23 cellular contexts compared by ENCODE assay signal in genomic region chr11:118885831-118886571, GRCh38. TPM values are rescaled to one million over a fixed set of nuclear protein-coding genes. Genes with fewer than 3 reads are reported as not detected.
DNase-seq lines count a peak whose midpoint lies in the region; ATAC-seq and TF ChIP-seq lines count a peak whose summit lies in the region.
"Had no signal": no experiment of that assay in that cellular context is flagged by ENCODE, and none has a peak within 500 bp of the region (broad histone marks: within the 10 kb centered on the region; RNA-seq: fewer than 3 reads in every experiment).

No MANE protein-coding gene starts in this region.

- DNase-seq in activated T-cell treated with anti-CD3 and anti-CD28 coated beads, Interleukin-2, amount 50 U/mL, for 72 hours = no peak
- no peak for DNase-seq in activated T-cell treated with anti-CD3 and anti-CD28 coated beads, Interleukin-2, amount 50 U/mL, for 1 hour
- DNase-seq in OCI-LY7 (ENCODE audit: low spot score) (no peak), NCI-H187 treated with DMSO at 0.1 percent for 48 hours (lab: John Stamatoyannopoulos, UW) (no peak), NCI-H774 (lab: John Stamatoyannopoulos, UW) (no peak)
- DNase-seq in activated CD4-positive, alpha-beta T cell treated with anti-CD3 and anti-CD28 coated beads, Interleukin-2, amount 50 U/mL, for 4 hours = no peak
- DNase-seq: ACHN; anterior cingulate cortex; Calu3; KBM-7; mammary epithelial cell; NCI-H1105; NCI-H2171 treated with DMSO at 0.1 percent for 48 hours; NK-92 treated with Interleukin-12 subunit alpha and Interleukin-12 subunit beta, amount 100 ng/mL, for 24 hours; occipital lobe had no signal

- intact Hi-C loops in OCI-LY7 (cut with micrococcal nuclease; ENCODE audit: unreplicated experiment) = no loop called here

- no peaks in the 10 kb centered on the region for H3K36me3 ChIP-seq in OCI-LY7 (ENCODE audit: insufficient read depth, low read length)
- H3K36me3 ChIP-seq in gastroesophageal sphincter = no peaks in the 10 kb centered on the region
- H3K36me3 ChIP-seq: vagina had no signal

- H3K27me3 ChIP-seq in gastroesophageal sphincter = no peaks in the 10 kb centered on the region
- H3K27me3 ChIP-seq: vagina had no signal

- no peaks in the 10 kb centered on the region for H3K9me3 Mint-ChIP-seq in activated T-cell treated with anti-CD3 and anti-CD28 coated beads, Interleukin-2, amount 50 U/mL, for 72 hours
- no peaks in the 10 kb centered on the region for H3K9me3 Mint-ChIP-seq in stimulated activated memory B cell treated with anti-CD40 and anti-IgM and Interleukin-4, amounts not matched to agents 10 μg/mL and 1 μg/mL and 100 μg/mL, for 72 hours

- no peaks in the 10 kb centered on the region for H3K9me3 ChIP-seq in OCI-LY7 (ENCODE audit: low read length)
- no peaks in the 10 kb centered on the region for H3K9me3 ChIP-seq in gastroesophageal sphincter
- H3K9me3 ChIP-seq: vagina had no signal

- POLR2A ChIA-PET in OCI-LY7 (lab: Charles Lee) = interaction anchor here (0.5 to 1.9 kb wide), 11 partner anchors 13 to 217 kb away, joined by 3 to 6 read pairs (median 4); no protein-coding TSS in a partner anchor

- CTCF ChIA-PET in OCI-LY7 (lab: Charles Lee; ENCODE audit: unreplicated experiment) = interaction anchor here (0.6 to 1.5 kb wide), 4 partner anchors 9 to 132 kb away, joined by 3 to 7 read pairs (median 6); partner anchors contain the start of genes RPS25 and TRAPPC4

- H3K27ac Mint-ChIP-seq in activated T-cell treated with anti-CD3 and anti-CD28 coated beads, Interleukin-2, amount 50 U/mL, for 72 hours = no peak overlapping the region
- H3K27ac Mint-ChIP-seq in stimulated activated memory B cell treated with anti-CD40 and anti-IgM and Interleukin-4, amounts not matched to agents 10 μg/mL and 1 μg/mL and 100 μg/mL, for 72 hours = peak overlapping the region; percentile 95

- no peak overlapping the region for H2AFZ ChIP-seq in OCI-LY7 (ENCODE audit: low read length)

- H3K4me3 Mint-ChIP-seq in activated T-cell treated with anti-CD3 and anti-CD28 coated beads, Interleukin-2, amount 50 U/mL, for 72 hours = peak overlapping the region; percentile 81 to 84
- peak overlapping the region; percentile 85 for H3K4me3 Mint-ChIP-seq in stimulated activated memory B cell treated with anti-CD40 and anti-IgM and Interleukin-4, amounts not matched to agents 10 μg/mL and 1 μg/mL and 100 μg/mL, for 72 hours

- H3K27ac ChIP-seq in OCI-LY7 (ENCODE audit: low read depth, low read length, poor library complexity, severe bottlenecking) (no peak overlapping the region), gastroesophageal sphincter (peak overlapping the region in 3 of 4 donors; percentile 79 to 89 (median 86))

- H3K27me3 Mint-ChIP-seq in activated T-cell treated with anti-CD3 and anti-CD28 coated beads, Interleukin-2, amount 50 U/mL, for 72 hours (ENCODE audit: low read depth) = no peaks in the 10 kb centered on the region
- H3K27me3 Mint-ChIP-seq in stimulated activated memory B cell treated with anti-CD40 and anti-IgM and Interleukin-4, amounts not matched to agents 10 μg/mL and 1 μg/mL and 100 μg/mL, for 72 hours = no peaks in the 10 kb centered on the region

- TF ChIP-seq CTCF in OCI-LY7 (conservative IDR thresholded peaks at IDR 0.05; ENCODE audit: low read length) (no peak), gastroesophageal sphincter (IDR thresholded peaks at IDR 0.05) (no peak)

- no peaks in the 10 kb centered on the region for H4K20me1 ChIP-seq in OCI-LY7 (ENCODE audit: insufficient read depth, low read length)

- H3K4me3 ChIP-seq in OCI-LY7 (ENCODE audit: low read depth, low read length, poor library complexity, severe bottlenecking) (peak overlapping the region; percentile 61), gastroesophageal sphincter (no peak overlapping the region)
- H3K4me3 ChIP-seq: skin epidermis, vagina had no signal

- no peak for TF ChIP-seq EP300 in gastroesophageal sphincter (IDR thresholded peaks at IDR 0.05)

- H3K79me2 ChIP-seq in OCI-LY7 (ENCODE audit: insufficient read depth, low read depth, low read length) = no peaks in the 10 kb centered on the region

- no TSS peak for BruUV-seq in OCI-LY7 (replicated peaks; lab: Mats Ljungman, UMichigan)

- WGBS in gastroesophageal sphincter (ENCODE audit: low coverage in 1 of 2), 2 donors = 61 to 68% methylated on average over 4 to 12 of the region's 12 CpGs

- no peaks in the 10 kb centered on the region for H3K9me2 ChIP-seq in OCI-LY7 (ENCODE audit: insufficient read depth, low read length)

- peaks cover 97% of the 10 kb centered on the region for H3K4me1 Mint-ChIP-seq in activated T-cell treated with anti-CD3 and anti-CD28 coated beads, Interleukin-2, amount 50 U/mL, for 72 hours (ENCODE audit: low read depth)
- peaks cover 77% of the 10 kb centered on the region for H3K4me1 Mint-ChIP-seq in stimulated activated memory B cell treated with anti-CD40 and anti-IgM and Interleukin-4, amounts not matched to agents 10 μg/mL and 1 μg/mL and 100 μg/mL, for 72 hours

- H3K36me3 Mint-ChIP-seq in activated T-cell treated with anti-CD3 and anti-CD28 coated beads, Interleukin-2, amount 50 U/mL, for 72 hours (ENCODE audit: insufficient read depth in 2 of 2) = peaks cover 0 to 13% of the 10 kb centered on the region in 2 donors
- peaks cover 68% of the 10 kb centered on the region for H3K36me3 Mint-ChIP-seq in stimulated activated memory B cell treated with anti-CD40 and anti-IgM and Interleukin-4, amounts not matched to agents 10 μg/mL and 1 μg/mL and 100 μg/mL, for 72 hours

- H3K4me1 ChIP-seq in OCI-LY7 (ENCODE audit: insufficient read depth, low read length, poor library complexity, severe bottlenecking) (peaks cover 89% of the 10 kb centered on the region), gastroesophageal sphincter (peaks cover 2 to 58% (median 22%) of the 10 kb centered on the region in 3 donors)

- no peak for ATAC-seq in activated T-cell treated with anti-CD3 and anti-CD28 coated beads, Interleukin-2, amount 50 U/mL, for 72 hours (replicated peaks in 1 of 2)
- ATAC-seq in gastroesophageal sphincter = no peak
- ATAC-seq in stimulated activated memory B cell treated with anti-CD40 and anti-IgM and Interleukin-4, amounts not matched to agents 10 μg/mL and 1 μg/mL and 100 μg/mL, for 72 hours = no peak
- ATAC-seq: activated CD4-positive, CD25-positive, alpha-beta regulatory T cell treated with anti-CD3 and anti-CD28 coated beads, Interleukin-2, amount 50 U/mL, for 24 hours; Right ventricle myocardium inferior had no signal

- no peak for TF ChIP-seq POLR2A in gastroesophageal sphincter (IDR thresholded peaks at IDR 0.05)

- H3K4me2 ChIP-seq in OCI-LY7 (ENCODE audit: low read length) = peak overlapping the region; percentile 75

RNA-seq across cellular contexts. Expression of gene CXCR5, which starts 2.3 kb away (rescaled TPM):
- 10 to 100 TPM; 16.9 to 20.3 TPM for total RNA-seq in activated T-cell treated with anti-CD3 and anti-CD28 coated beads, Interleukin-2, amount 50 U/mL, for 72 hours
- total RNA-seq in OCI-LY7 (2014; rRNA removed; shearing (Covaris generic)) = 1.4 and 3.3 TPM in 2 replicates
- total RNA-seq in OCI-LY7 (2022) (7.1 and 7.3 TPM in 2 replicates), gastroesophageal sphincter (under 1 TPM in 1 of 4 donors, not detected in 3; 0.08 TPM)
- total RNA-seq: Calu3, epithelial cell of proximal tubule, glomerular endothelial cell, mammary epithelial cell, occipital lobe, Right ventricle myocardium inferior, vagina had no signal

RNA-seq across cellular contexts. Expression of gene BCL9L, which starts 39.7 kb away (rescaled TPM):
- 10 to 100 TPM; 33.5 to 34.5 TPM for total RNA-seq in activated T-cell treated with anti-CD3 and anti-CD28 coated beads, Interleukin-2, amount 50 U/mL, for 72 hours
- total RNA-seq in OCI-LY7 (2014; rRNA removed; shearing (Covaris generic)) = 3.7 and 6.4 TPM in 2 replicates
- total RNA-seq in OCI-LY7 (2022) (14.8 and 16.6 TPM in 2 replicates), gastroesophageal sphincter (10 to 100 TPM; 24.6 to 66.2 (median 30.8) TPM)
